16 cellular contexts compared by ENCODE assay signal in genomic region chr18:63889641-63890040, GRCh38. TPM values are rescaled to one million over a fixed set of nuclear protein-coding genes. Genes with fewer than 3 reads are reported as not detected.
"Had no signal": no experiment of that assay in that cellular context is flagged by ENCODE, and none has a peak within 500 bp of the region (broad histone marks: within the 10 kb centered on the region; RNA-seq: fewer than 3 reads in every experiment).

No MANE protein-coding gene starts in this region.

- H3K9me3 ChIP-seq: breast epithelium, heart left ventricle, upper lobe of left lung had no signal

- H3K4me1 Mint-ChIP-seq: nephron, T-helper 17 cell had no signal

- H3K27ac ChIP-seq: breast epithelium, heart left ventricle had no signal

- H3K27me3 ChIP-seq: breast epithelium, heart left ventricle, upper lobe of left lung had no signal

- DNase-seq: activated effector memory CD4-positive, alpha-beta T cell treated with anti-CD3 and anti-CD28 coated beads, Interleukin-2, amount 50 U/mL, for 16 hours; activated T-cell treated with anti-CD3 and anti-CD28 coated beads, Interleukin-2, amount 50 U/mL, for 24 hours; amygdala; heart left ventricle; stimulated activated CD4-positive, alpha-beta T cell treated with anti-CD3 and anti-CD28 coated beads, Interleukin-12 subunit alpha, Interleukin-12 subunit beta, amount 100 ng/mL, for 4 hours; stimulated activated naive CD4-positive, alpha-beta T cell; T-helper 17 cell; upper lobe of left lung had no signal

- ATAC-seq: activated CD4-positive, CD25-positive, alpha-beta regulatory T cell treated with anti-CD3 and anti-CD28 coated beads, Interleukin-2, amount 50 U/mL, for 24 hours; heart left ventricle; T-helper 17 cell had no signal

- H3K4me1 ChIP-seq: breast epithelium, heart left ventricle had no signal

- H3K4me3 ChIP-seq: breast epithelium, heart left ventricle, upper lobe of left lung had no signal

- H3K9me3 Mint-ChIP-seq: activated T-cell treated with anti-CD3 and anti-CD28 coated beads, Interleukin-2, amount 50 U/mL, for 24 hours; nephron had no signal

- H3K4me3 Mint-ChIP-seq: activated naive CD8-positive, alpha-beta T cell; activated T-cell treated with anti-CD3 and anti-CD28 coated beads, Interleukin-2, amount 50 U/mL, for 24 hours; nephron; T-helper 17 cell had no signal

- H3K36me3 Mint-ChIP-seq: activated naive CD8-positive, alpha-beta T cell had no signal

- H3K36me3 ChIP-seq: breast epithelium, heart left ventricle, upper lobe of left lung had no signal

- H3K27ac Mint-ChIP-seq: activated naive CD8-positive, alpha-beta T cell; activated T-cell treated with anti-CD3 and anti-CD28 coated beads, Interleukin-2, amount 50 U/mL, for 24 hours; nephron; T-helper 17 cell had no signal

RNA-seq across cellular contexts. Expression of gene SERPINB2, which starts 2.1 kb away (rescaled TPM):
- total RNA-seq: chondrocyte, dermis microvascular lymphatic vessel endothelial cell, frontal cortex had no signal

RNA-seq across cellular contexts. Expression of gene SERPINB10, which starts 18.1 kb away (rescaled TPM):
- total RNA-seq: chondrocyte, dermis microvascular lymphatic vessel endothelial cell, pulmonary artery endothelial cell, T-helper 17 cell had no signal
- polyA plus RNA-seq: heart left ventricle had no signal

RNA-seq across cellular contexts. Expression of gene HMSD, which starts 59.5 kb away (rescaled TPM):
- total RNA-seq: chondrocyte, dermis microvascular lymphatic vessel endothelial cell, frontal cortex, pulmonary artery endothelial cell, T-helper 17 cell had no signal
- polyA plus RNA-seq: heart left ventricle had no signal
